ENCODE assay signal across 14 cellular contexts in the genomic region with DNA sequence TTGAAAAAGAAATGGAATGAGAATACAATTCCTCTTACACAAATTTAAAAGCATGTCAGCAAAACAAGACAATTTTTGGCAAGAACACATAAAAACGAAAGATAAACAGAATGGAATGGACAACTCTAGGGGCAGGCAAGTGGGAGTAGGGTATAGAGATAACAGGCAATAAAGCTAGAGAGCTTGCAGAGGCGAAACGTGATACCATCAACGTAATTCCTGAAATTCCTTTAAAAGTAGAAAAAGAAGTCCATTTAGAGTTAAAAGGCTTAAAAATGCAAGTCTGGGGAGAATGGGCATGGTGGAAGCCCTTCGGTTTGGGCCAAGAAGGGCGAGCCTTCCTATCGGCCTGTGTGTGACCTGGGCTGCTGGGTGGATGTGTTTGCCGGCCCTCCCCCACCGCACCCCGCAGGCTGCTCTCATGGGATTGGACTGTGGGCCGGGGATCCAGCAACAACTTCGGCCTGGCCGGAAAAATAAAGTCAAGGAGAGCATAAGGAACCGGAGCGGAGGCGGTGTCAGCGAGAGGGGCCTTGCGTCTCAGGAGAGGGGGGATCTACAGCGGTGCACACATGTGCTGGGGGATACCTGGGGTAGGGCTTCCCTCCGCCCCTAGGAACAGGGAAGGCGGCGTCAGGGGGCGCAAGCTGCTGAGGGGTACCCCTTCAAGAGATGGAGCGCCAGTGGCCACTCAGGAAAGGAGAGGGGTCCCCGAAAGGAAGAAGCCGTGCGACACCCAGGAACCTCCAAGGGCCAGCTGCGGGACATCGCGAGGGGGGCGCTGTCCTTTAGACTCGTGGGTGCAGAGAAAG. TPM values are rescaled to one million over a fixed set of nuclear protein-coding genes. Genes with fewer than 3 reads are reported as not detected.
DNase-seq lines count a peak whose midpoint lies in the region; ATAC-seq and TF ChIP-seq lines count a peak whose summit lies in the region.
"Had no signal": no experiment of that assay in that cellular context is flagged by ENCODE, and none has a peak within 500 bp of the region (broad histone marks: within the 10 kb centered on the region; RNA-seq: fewer than 3 reads in every experiment).

No MANE protein-coding gene starts in this region.

- no peaks in the 10 kb centered on the region for H3K9me2 ChIP-seq in GM23338 (ENCODE audit: insufficient read depth)

- peaks cover 7% of the 10 kb centered on the region; the same call in 2 of the 3 replicates for H3K36me3 Mint-ChIP-seq in GM23338 (ENCODE audit: low read depth)

- H3K9ac ChIP-seq in parathyroid adenoma: no peak overlapping the region

- TF ChIP-seq CTCF in GM23338 (conservative IDR thresholded peaks at IDR 0.05; ENCODE audit: low read depth in 2 of 2) (0 out of 4 replicates have a peak, but pooled peaks of 1 of the 2 experiments have one; percentile 10), parathyroid adenoma (IDR thresholded peaks at IDR 0.05) (no peak)

- peaks cover 13% of the 10 kb centered on the region for H3K4me1 Mint-ChIP-seq in GM23338

- peak; percentile 73 for ATAC-seq in GM23338
- no peak for ATAC-seq in HG02623 (IDR thresholded peaks at IDR 0.05; ENCODE audit: unreplicated experiment)

- no peak overlapping the region for H3K27ac Mint-ChIP-seq in GM23338
- H3K27ac Mint-ChIP-seq: activated T-cell treated with anti-CD3 and anti-CD28 coated beads, Interleukin-2, amount 50 U/mL, for 24 hours had no signal

- H3K9me3 ChIP-seq in parathyroid adenoma (ENCODE audit: control insufficient read depth, low read length) (no peaks in the 10 kb centered on the region), MG63 (no peaks in the 10 kb centered on the region)

- no peaks in the 10 kb centered on the region for H3F3A ChIP-seq in GM23338 (replicated peaks; ENCODE audit: low read depth)

- H3K4me1 ChIP-seq in GM23338 (ENCODE audit: insufficient read depth): peaks cover 4% of the 10 kb centered on the region; the same call in 1 of the 2 replicates
- peaks cover 7% of the 10 kb centered on the region for H3K4me1 ChIP-seq in parathyroid adenoma

- peak overlapping the region; percentile 88 for H3K4me2 ChIP-seq in GM23338
- H3K4me2 ChIP-seq in parathyroid adenoma (ENCODE audit: low read length): no peak overlapping the region

- H3K4me3 Mint-ChIP-seq in GM23338: peak overlapping the region; percentile 61
- H3K4me3 Mint-ChIP-seq: activated T-cell treated with anti-CD3 and anti-CD28 coated beads, Interleukin-2, amount 50 U/mL, for 24 hours had no signal

- H3K4me3 ChIP-seq in GM23338 (peak overlapping the region; percentile 48), parathyroid adenoma (ENCODE audit: low read depth, low read length) (no peak overlapping the region), MG63 (no peak overlapping the region)

- DNase-seq in GM23338 (ENCODE audit: low spot score) (peak; percentile 70), amniotic epithelial cell (ENCODE audit: low read depth) (peak; percentile 90), hepatic stellate cell (ENCODE audit: low spot score) (peak; percentile 82), inferior parietal cortex (ENCODE audit: extremely low spot score) (no peak), MG63 (no peak), HPDE6-E6E7 (ENCODE audit: extremely low spot score) (no peak)
- DNase-seq: activated T-cell treated with anti-CD3 and anti-CD28 coated beads, Interleukin-2, amount 50 U/mL, for 24 hours; NCI-H1092; T1000 had no signal

- no peaks in the 10 kb centered on the region for H3K79me2 ChIP-seq in GM23338 (replicated peaks; ENCODE audit: insufficient read depth)
- no peaks in the 10 kb centered on the region for H3K79me2 ChIP-seq in parathyroid adenoma

- peaks cover 50% of the 10 kb centered on the region for H3K27me3 ChIP-seq in GM23338 (ENCODE audit: insufficient read depth)
- no peaks in the 10 kb centered on the region for H3K27me3 ChIP-seq in parathyroid adenoma (ENCODE audit: control insufficient read depth, insufficient read depth, low read length)
- peaks cover 2% of the 10 kb centered on the region; the same call in 1 of the 2 replicates for H3K27me3 ChIP-seq in MG63

- no peaks in the 10 kb centered on the region for H4K20me1 ChIP-seq in GM23338 (replicated peaks; ENCODE audit: insufficient read depth)

- H3K27me3 Mint-ChIP-seq in GM23338 (ENCODE audit: insufficient read depth, low read depth, poor library complexity): peaks cover 35% of the 10 kb centered on the region

- H2AFZ ChIP-seq in GM23338 (peak overlapping the region; percentile 96; the same call in 1 of the 2 replicates), parathyroid adenoma (peak overlapping the region; percentile 58)

- H3K27ac ChIP-seq in GM23338 (ENCODE audit: low read depth) (no peak overlapping the region), parathyroid adenoma (no peak overlapping the region)

- H3K36me3 ChIP-seq in GM23338 (ENCODE audit: insufficient read depth) (no peaks in the 10 kb centered on the region), parathyroid adenoma (ENCODE audit: control insufficient read depth, insufficient read depth, low read length) (no peaks in the 10 kb centered on the region), MG63 (no peaks in the 10 kb centered on the region)

- peaks cover 13% of the 10 kb centered on the region for H3K9me3 Mint-ChIP-seq in GM23338
- H3K9me3 Mint-ChIP-seq: activated T-cell treated with anti-CD3 and anti-CD28 coated beads, Interleukin-2, amount 50 U/mL, for 24 hours had no signal

TF ChIP-seq in GM23338, 12 proteins besides CTCF, POLR2A, EP300 and RAD21:
- TF ChIP-seq, protein P1, sequence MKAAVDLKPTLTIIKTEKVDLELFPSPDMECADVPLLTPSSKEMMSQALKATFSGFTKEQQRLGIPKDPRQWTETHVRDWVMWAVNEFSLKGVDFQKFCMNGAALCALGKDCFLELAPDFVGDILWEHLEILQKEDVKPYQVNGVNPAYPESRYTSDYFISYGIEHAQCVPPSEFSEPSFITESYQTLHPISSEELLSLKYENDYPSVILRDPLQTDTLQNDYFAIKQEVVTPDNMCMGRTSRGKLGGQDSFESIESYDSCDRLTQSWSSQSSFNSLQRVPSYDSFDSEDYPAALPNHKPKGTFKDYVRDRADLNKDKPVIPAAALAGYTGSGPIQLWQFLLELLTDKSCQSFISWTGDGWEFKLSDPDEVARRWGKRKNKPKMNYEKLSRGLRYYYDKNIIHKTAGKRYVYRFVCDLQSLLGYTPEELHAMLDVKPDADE (IDR thresholded peaks at IDR 0.05): no peak
- TF ChIP-seq EZH2 (IDR thresholded peaks at IDR 0.05; ENCODE audit: low read depth, unreplicated experiment) (peak; percentile 62), CREB1 (CRISPR knock-in tag; IDR thresholded peaks at IDR 0.05; ENCODE audit: low read depth) (no peak)

RNA-seq across cellular contexts. Expression of a gene that starts 4.1 kb away (rescaled TPM):
- total RNA-seq in GM23338 (2014; rRNA removed; shearing (Covaris generic)): not detected in 2 replicates
- polyA plus RNA-seq in GM23338 (2016; fragmentation: Nextera tagmentation; extraction: Ambion mirVana): not detected in 2 replicates
- not detected in 2 replicates for total RNA-seq in MG63 (2014; rRNA removed; shearing (Covaris generic); ENCODE audit: low replicate concordance)
- total RNA-seq: Daoy, dermis microvascular lymphatic vessel endothelial cell, posterior vena cava had no signal

RNA-seq across cellular contexts. Expression of a gene that starts 5.5 kb away (rescaled TPM):
- not detected in 2 replicates for total RNA-seq in GM23338 (2014; rRNA removed; shearing (Covaris generic))
- polyA plus RNA-seq in GM23338 (2016; fragmentation: Nextera tagmentation; extraction: Ambion mirVana): not detected in 2 replicates
- not detected in 2 replicates for total RNA-seq in MG63 (2014; rRNA removed; shearing (Covaris generic); ENCODE audit: low replicate concordance)
- total RNA-seq: Daoy, dermis microvascular lymphatic vessel endothelial cell, posterior vena cava had no signal

RNA-seq across cellular contexts. Expression of a gene that starts 19.9 kb away (rescaled TPM):
- 21.5 and 29.3 TPM in 2 replicates for total RNA-seq in GM23338 (2014; rRNA removed; shearing (Covaris generic))
- 15.3 and 17.0 TPM in 2 replicates for polyA plus RNA-seq in GM23338 (2016; fragmentation: Nextera tagmentation; extraction: Ambion mirVana)
- 1.2 TPM in 1 of 2 replicates, not detected in the other for total RNA-seq in MG63 (2014; rRNA removed; shearing (Covaris generic); ENCODE audit: low replicate concordance)

RNA-seq across cellular contexts. Expression of a gene that starts 20.2 kb away (rescaled TPM):
- total RNA-seq in GM23338 (2014; rRNA removed; shearing (Covaris generic)): 8.9 and 9.9 TPM in 2 replicates
- polyA plus RNA-seq in GM23338 (2016; fragmentation: Nextera tagmentation; extraction: Ambion mirVana): 5.0 and 5.3 TPM in 2 replicates
- total RNA-seq in MG63 (2014; rRNA removed; shearing (Covaris generic); ENCODE audit: low replicate concordance): 4.7 and 7.9 TPM in 2 replicates

RNA-seq across cellular contexts. Expression of a gene that starts 20.3 kb away (rescaled TPM):
- 17.7 and 20.4 TPM in 2 replicates for total RNA-seq in GM23338 (2014; rRNA removed; shearing (Covaris generic))
- 11.2 and 13.5 TPM in 2 replicates for polyA plus RNA-seq in GM23338 (2016; fragmentation: Nextera tagmentation; extraction: Ambion mirVana)
- total RNA-seq in MG63 (2014; rRNA removed; shearing (Covaris generic); ENCODE audit: low replicate concordance): 18.5 and 21.2 TPM in 2 replicates

Comparison
In these comparisons a context has a peak if more than half of its experiments do, and no peak if none do; other contexts are left out.
1. DNase-seq: peak in GM23338 (single experiment), amniotic epithelial cell (single experiment) and hepatic stellate cell (single experiment); none in inferior parietal cortex (single experiment), MG63 (single experiment) and HPDE6-E6E7 (single experiment).
2. RNA of a gene that starts 19.9 kb away (total RNA-seq): 21.5 to 29.3 TPM in GM23338; 1.2 TPM in MG63; every median in the first group is over 10 times any median in the second.